ENCODE assay signal across 8 cellular contexts in the genomic region with DNA sequence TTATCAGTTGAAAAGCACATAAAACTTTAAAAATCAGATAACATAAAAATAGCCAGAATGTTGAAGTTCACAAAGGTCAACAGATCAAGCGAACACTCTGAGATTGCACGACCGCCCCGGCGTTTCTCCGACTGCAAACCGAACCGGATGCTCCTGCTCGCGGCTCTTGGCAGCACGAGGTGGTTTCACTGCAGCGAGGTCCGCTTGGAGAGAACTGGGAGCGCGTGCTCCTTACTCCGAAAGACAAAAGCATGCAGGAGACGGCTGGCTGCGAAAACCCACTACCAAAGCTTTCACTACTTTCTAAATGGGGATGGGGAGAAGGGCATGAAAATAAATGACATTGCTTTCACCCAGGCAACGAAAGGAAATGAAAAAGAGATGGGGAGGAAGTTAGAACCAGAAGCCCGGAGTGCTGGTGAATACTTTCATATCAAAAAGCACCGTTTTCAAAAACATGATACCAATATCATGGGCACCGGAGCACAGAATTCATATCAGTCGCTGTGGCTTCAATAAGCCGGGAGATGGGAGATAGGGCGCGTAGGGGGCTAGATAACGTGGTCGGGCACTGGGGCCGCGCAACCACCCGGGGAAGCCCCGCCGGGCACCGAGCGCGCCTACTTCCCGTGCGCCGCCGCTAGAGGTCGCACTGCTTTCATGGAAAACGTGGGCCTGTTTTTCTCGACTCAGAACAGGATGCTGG. TPM values are rescaled to one million over a fixed set of nuclear protein-coding genes. Genes with fewer than 3 reads are reported as not detected.
DNase-seq lines count a peak whose midpoint lies in the region; ATAC-seq, FAIRE-seq and TF ChIP-seq lines count a peak whose summit lies in the region.

No MANE protein-coding gene starts in this region.

- H3K9me3 Mint-ChIP-seq in T-helper 1 cell treated with Interleukin-12 subunit alpha and Interleukin-12 subunit beta and Interleukin-4 antibody, amounts not matched to agents 30 μg/mL and 1 μg/mL, for 36 hours, result no peaks in the 10 kb centered on the region

- WGBS in right cardiac atrium, result 1% methylated on average over 43 of the region's 43 CpGs

- H3K9me3 ChIP-seq in HAP-1 (no peaks in the 10 kb centered on the region), right cardiac atrium (ENCODE audit: control insufficient read depth, low read length) (no peaks in the 10 kb centered on the region)

- H3K4me3 ChIP-seq in HAP-1 (peak overlapping the region; percentile 25), NB4 (ENCODE audit: low read depth, low read length) (peak overlapping the region; percentile 71), right cardiac atrium (ENCODE audit: low read length) (peak overlapping the region; percentile 52)

- H3K4me1 ChIP-seq in HAP-1, result no peaks in the 10 kb centered on the region
- H3K4me1 ChIP-seq in right cardiac atrium (ENCODE audit: control insufficient read depth, insufficient read depth, low read length), result no peaks in the 10 kb centered on the region

- ATAC-seq in right cardiac atrium, result peak; percentile 90 to 92

- H3K27me3 Mint-ChIP-seq in T-helper 1 cell treated with Interleukin-12 subunit alpha and Interleukin-12 subunit beta and Interleukin-4 antibody, amounts not matched to agents 30 μg/mL and 1 μg/mL, for 36 hours (ENCODE audit: low read depth), result no peaks in the 10 kb centered on the region

- FAIRE-seq in G401.6 (lab: Jason Lieb, UNC) (peak; percentile 6), urothelium cell line (lab: Jason Lieb, UNC) (peak; percentile 17)

- intact Hi-C loops in right cardiac atrium (cut with DNase I), result loop anchor here (5.0 to 10.0 kb wide), 8 partner anchors 208 to 618 kb away; a partner anchor contains a TSS

- peak overlapping the region; percentile 81 for H3K27ac Mint-ChIP-seq in T-helper 1 cell treated with Interleukin-12 subunit alpha and Interleukin-12 subunit beta and Interleukin-4 antibody, amounts not matched to agents 30 μg/mL and 1 μg/mL, for 36 hours

- H3K36me3 Mint-ChIP-seq in T-helper 1 cell treated with Interleukin-12 subunit alpha and Interleukin-12 subunit beta and Interleukin-4 antibody, amounts not matched to agents 30 μg/mL and 1 μg/mL, for 36 hours (ENCODE audit: low read depth), result peaks cover 21% of the 10 kb centered on the region

- peak; percentile 92 for TF ChIP-seq CTCF in NB4 (IDR thresholded peaks at IDR 0.05; ENCODE audit: low read depth, low read length)

- peaks cover 14% of the 10 kb centered on the region for H3K4me1 Mint-ChIP-seq in T-helper 1 cell treated with Interleukin-12 subunit alpha and Interleukin-12 subunit beta and Interleukin-4 antibody, amounts not matched to agents 30 μg/mL and 1 μg/mL, for 36 hours (ENCODE audit: low read depth)

- peak overlapping the region; percentile 91 for H3K4me3 Mint-ChIP-seq in T-helper 1 cell treated with Interleukin-12 subunit alpha and Interleukin-12 subunit beta and Interleukin-4 antibody, amounts not matched to agents 30 μg/mL and 1 μg/mL, for 36 hours

- in situ Hi-C loops in HAP-1 (cut with MboI; ENCODE audit: low sequenced_read_pairs), result loop anchor here (25.0 kb wide), 1 partner anchor 451 kb away; a partner anchor contains a TSS

- peaks cover 13% of the 10 kb centered on the region for H3K27me3 ChIP-seq in HAP-1 (ENCODE audit: low read depth)
- no peaks in the 10 kb centered on the region for H3K27me3 ChIP-seq in right cardiac atrium (ENCODE audit: control insufficient read depth, insufficient read depth)

- no peaks in the 10 kb centered on the region for H3K36me3 ChIP-seq in HAP-1 (replicated peaks)

- TF ChIP-seq POLR2A in NB4 (IDR thresholded peaks at IDR 0.05; ENCODE audit: extremely low read depth, insufficient read length), result no peak

- H3K27ac ChIP-seq in right cardiac atrium (ENCODE audit: low read length), result no peak overlapping the region

- DNase-seq in HAP-1 (ENCODE audit: low spot score in 2 of 2) (peak; percentile 65 to 88), NB4 (ENCODE audit: low read depth) (peak; percentile 84), amniotic stem cell (lab: John Stamatoyannopoulos, UW) (peak; percentile 57), right cardiac atrium (peak; percentile 67 to 89 (median 87)), putamen (ENCODE audit: low spot score) (peak; percentile 48), urothelium cell line (ENCODE audit: low spot score) (peak; percentile 91)

RNA-seq across cellular contexts. Expression of a gene that starts 8.3 kb away (rescaled TPM):
- total RNA-seq in right cardiac atrium, result not detected
- polyA plus RNA-seq in right cardiac atrium, result not detected
